In genomic region chr14:103556976-103557758, GRCh38 we compare ENCODE assay signal across 1 cellular context.
TF ChIP-seq lines count a peak whose summit lies in the region.

No MANE protein-coding gene starts in this region.

TF ChIP-seq in GM23338, 12 proteins besides CTCF, POLR2A, EP300 and RAD21 (continued from another document):
- no peak for TF ChIP-seq ZNF462 (CRISPR knock-in tag; IDR thresholded peaks at IDR 0.05)
- no peak for TF ChIP-seq NANOG (IDR thresholded peaks at IDR 0.05; ENCODE audit: borderline replicate concordance)
- no peak for TF ChIP-seq CREB1 (CRISPR knock-in tag; IDR thresholded peaks at IDR 0.05; ENCODE audit: low read depth)
- no peak for TF ChIP-seq STAT1 (IDR thresholded peaks at IDR 0.05; ENCODE audit: unreplicated experiment)
- no peak for TF ChIP-seq JUNB (IDR thresholded peaks at IDR 0.05; ENCODE audit: unreplicated experiment)
- TF ChIP-seq ZNF114 (CRISPR knock-in tag; IDR thresholded peaks at IDR 0.05): no peak
- TF ChIP-seq ETS1 (IDR thresholded peaks at IDR 0.05): no peak
- TF ChIP-seq POLR2AphosphoS5 (IDR thresholded peaks at IDR 0.05; ENCODE audit: low read depth): no peak
